In the genomic region with DNA sequence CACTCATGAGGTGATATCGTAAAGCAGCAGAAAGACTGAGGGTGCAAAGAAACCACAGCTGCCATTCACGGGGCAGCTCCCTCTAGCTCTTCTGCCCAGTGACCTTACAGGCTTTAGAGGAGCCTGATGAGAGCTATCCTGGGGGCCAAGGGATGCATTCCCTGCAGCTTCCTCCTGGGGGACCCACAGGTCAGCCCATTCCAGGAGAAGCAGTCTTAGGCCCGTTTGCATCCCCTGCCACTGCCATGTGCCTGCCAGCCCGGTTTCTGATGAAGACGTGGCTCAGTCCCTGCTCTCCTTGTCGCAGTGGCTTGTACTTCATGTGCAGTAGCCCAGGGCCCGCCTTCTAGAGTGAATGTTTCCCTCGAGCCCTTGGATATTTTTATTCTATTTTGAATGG, we compare ENCODE assay signal across 21 cellular contexts. TPM values are rescaled to one million over a fixed set of nuclear protein-coding genes. Genes with fewer than 3 reads are reported as not detected.
A peak's percentile ranks its signal among the peaks of the same experiment; 100 is the strongest.
DNase-seq lines count a peak whose midpoint lies in the region; ATAC-seq, FAIRE-seq and TF ChIP-seq lines count a peak whose summit lies in the region.
"Had no signal": no experiment of that assay in that cellular context is flagged by ENCODE, and none has a peak within 500 bp of the region (broad histone marks: within the 10 kb centered on the region; RNA-seq: fewer than 3 reads in every experiment).

No MANE protein-coding gene starts in this region.

- H3K14ac ChIP-seq in H1 (ENCODE audit: insufficient read length), result no peak overlapping the region

- WGBS in SK-N-SH (ENCODE audit: low lambda C conversion rate), result 87% methylated on average over 5 of the region's 8 CpGs
- 59% methylated on average over 8 of the region's 8 CpGs; no CpG with 5 or more reads in 1 of the 2 experiments for WGBS in H1 (ENCODE audit: extremely low coverage in 1 of 2, insufficient coverage in 1 of 2, insufficient read length in 1 of 2, insufficient replicate concordance in 2 of 2, low coverage in 1 of 2, low lambda C conversion rate in 2 of 2, missing lambda C conversion rate in 1 of 2), 2 experiments

- ATAC-seq in SK-N-SH treated with all-trans-retinoic acid at 6 μM for 48 hours, result no peak
- ATAC-seq in GM19328 (IDR thresholded peaks at IDR 0.05; ENCODE audit: unreplicated experiment), result no peak
- ATAC-seq: activated CD4-positive, alpha-beta T cell treated with anti-CD3 and anti-CD28 coated beads for 36 hours; body of pancreas; gastroesophageal sphincter; stimulated activated naive CD8-positive, alpha-beta T cell treated with anti-CD3 and anti-CD28 coated beads, Interleukin-15, Interleukin-2, amounts not matched to agents 100 U/mL and 50 U/mL, for 24 hours had no signal

- H2AFZ ChIP-seq in SK-N-SH (ENCODE audit: low read depth) (no peak overlapping the region), H1 (ENCODE audit: low read length) (0 out of 2 replicates have a peak overlapping the region, but pooled peaks have one; percentile 30)

- H3K4ac ChIP-seq in H1 (replicated peaks; ENCODE audit: insufficient read length, low read depth, low read length), result no peak overlapping the region

- H3K4me3 ChIP-seq in SK-N-SH (ENCODE audit: low read depth in 2 of 2, low read length in 1 of 2) (no peak overlapping the region), H1 (ENCODE audit: extremely low read depth in 1 of 4, insufficient read depth in 2 of 4, low read depth in 3 of 4, low read length in 4 of 4) (no peak overlapping the region), tibial artery (no peak overlapping the region)
- H3K4me3 ChIP-seq: body of pancreas, gastroesophageal sphincter, MG63, sigmoid colon, SJSA1 had no signal

- no peaks in the 10 kb centered on the region for H3K79me1 ChIP-seq in H1 (ENCODE audit: low read depth, low read length)

- H2BK15ac ChIP-seq in H1 (ENCODE audit: low read length), result no peak overlapping the region

- H3K4me1 ChIP-seq in SK-N-SH (ENCODE audit: control insufficient read depth in 1 of 2, insufficient read depth in 2 of 2, low read depth in 1 of 2, low read length in 1 of 2) (peaks cover 0 to 11% of the 10 kb centered on the region in 2 experiments; a peak in 2 of 4 replicates), H1 (replicated peaks in 1 of 4; ENCODE audit: control insufficient read depth in 3 of 4, insufficient read depth in 4 of 4, low read length in 3 of 4) (peaks cover 3 to 11% (median 6%) of the 10 kb centered on the region in 4 experiments; a peak in 6 of 7 replicates), tibial artery (peaks cover 0 to 14% (median 4%) of the 10 kb centered on the region in 4 donors)

- H3K27me3 ChIP-seq in SK-N-SH (ENCODE audit: insufficient read depth) (no peaks in the 10 kb centered on the region), H1 (replicated peaks in 1 of 4; ENCODE audit: control insufficient read depth in 3 of 4, extremely low read depth in 1 of 4, insufficient read depth in 3 of 4, low read length in 3 of 4) (no peaks in the 10 kb centered on the region), tibial artery (no peaks in the 10 kb centered on the region)
- H3K27me3 ChIP-seq: body of pancreas, gastroesophageal sphincter, MG63, sigmoid colon, SJSA1 had no signal

- H3K9me3 ChIP-seq in SK-N-SH (no peaks in the 10 kb centered on the region), H1 (ENCODE audit: insufficient read depth in 2 of 2, low read depth in 1 of 2, low read length in 1 of 2) (no peaks in the 10 kb centered on the region), tibial artery (no peaks in the 10 kb centered on the region)
- H3K9me3 ChIP-seq: body of pancreas, gastroesophageal sphincter, MG63, sigmoid colon, SJSA1 had no signal

- H3K36me3 ChIP-seq in SK-N-SH (replicated peaks in 1 of 2; ENCODE audit: control insufficient read depth in 1 of 2, insufficient read depth in 2 of 2, low read length in 1 of 2) (no peaks in the 10 kb centered on the region), H1 (ENCODE audit: control insufficient read depth in 2 of 4, insufficient read depth in 4 of 4, low read length in 3 of 4) (no peaks in the 10 kb centered on the region), tibial artery (no peaks in the 10 kb centered on the region)
- H3K36me3 ChIP-seq: gastroesophageal sphincter, MG63, sigmoid colon, SJSA1 had no signal

- H3K79me2 ChIP-seq in SK-N-SH (ENCODE audit: insufficient read depth) (no peaks in the 10 kb centered on the region), H1 (ENCODE audit: control insufficient read depth in 1 of 2, insufficient read depth in 2 of 2, low read length in 2 of 2) (no peaks in the 10 kb centered on the region)

- no peaks in the 10 kb centered on the region for H3K9me2 ChIP-seq in SK-N-SH

- peaks cover 3% of the 10 kb centered on the region for H3K23me2 ChIP-seq in H1 (ENCODE audit: low read depth, low read length)

- H4K20me1 ChIP-seq in SK-N-SH (ENCODE audit: insufficient read depth) (no peaks in the 10 kb centered on the region), H1 (replicated peaks in 1 of 2; ENCODE audit: control insufficient read depth in 1 of 2, insufficient read depth in 2 of 2, low read length in 2 of 2) (peaks cover 0 to 5% of the 10 kb centered on the region in 2 experiments)

- peak; percentile 11; the same call in 1 of the 2 replicates for TF ChIP-seq CTCF in SK-N-SH (IDR thresholded peaks at IDR 0.05)
- TF ChIP-seq CTCF in H1 (IDR thresholded peaks at IDR 0.05; ENCODE audit: control extremely low read depth in 1 of 3, insufficient read depth in 1 of 3, low read depth in 1 of 3, low read length in 3 of 3), result peak; percentile 55 to 75 (median 71)
- TF ChIP-seq CTCF in type B pancreatic cell (conservative IDR thresholded peaks at IDR 0.05), result peak; percentile 28
- TF ChIP-seq CTCF in tibial artery (IDR thresholded peaks at IDR 0.05), result no peak

- H4K5ac ChIP-seq in H1 (ENCODE audit: insufficient read length, low read depth, low read length), result peak overlapping the region; percentile 30

- TF ChIP-seq POLR2A in H1 (IDR thresholded peaks at IDR 0.05; ENCODE audit: control extremely low read depth in 1 of 2, low read depth in 2 of 2, low read length in 2 of 2), result no peak

- peaks cover 29% of the 10 kb centered on the region for H3K4me1 Mint-ChIP-seq in type B pancreatic cell (ENCODE audit: unreplicated experiment)

- H4K91ac ChIP-seq in H1 (replicated peaks; ENCODE audit: insufficient read length, low read length), result no peak overlapping the region

- no peak overlapping the region for H3K23ac ChIP-seq in H1 (ENCODE audit: insufficient read length)

- no peak overlapping the region; the same call in 1 of the 2 replicates for H3K18ac ChIP-seq in H1 (ENCODE audit: extremely low read depth, low read length)

- no peak overlapping the region for H3K27ac Mint-ChIP-seq in type B pancreatic cell
- H3K27ac Mint-ChIP-seq: activated CD4-positive, alpha-beta T cell treated with anti-CD3 and anti-CD28 coated beads for 36 hours; activated naive CD8-positive, alpha-beta T cell treated with anti-CD3 and anti-CD28 coated beads, Interleukin-2, amount 10 ng/mL, durations not matched to agents 7 days and 5 days; immature natural killer cell had no signal

- H4K8ac ChIP-seq in H1 (ENCODE audit: extremely low read depth, insufficient read depth, low read length), result peak overlapping the region; percentile 54

- H3K4me2 ChIP-seq in SK-N-SH, result no peak overlapping the region
- H3K4me2 ChIP-seq in H1 (ENCODE audit: insufficient read depth in 1 of 2, low read depth in 2 of 2, low read length in 2 of 2), result no peak overlapping the region

- no peaks in the 10 kb centered on the region for H3K9me3 Mint-ChIP-seq in type B pancreatic cell
- H3K9me3 Mint-ChIP-seq: activated naive CD8-positive, alpha-beta T cell treated with anti-CD3 and anti-CD28 coated beads, Interleukin-2, amount 10 ng/mL, durations not matched to agents 7 days and 5 days; immature natural killer cell had no signal

- POLR2A ChIA-PET in SK-N-SH (lab: Yijun Ruan, JAX), result no interaction called here
- POLR2A ChIA-PET in H1 (lab: Charles Lee; ENCODE audit: partially characterized antibody), result interaction anchor here (0.6 to 1.3 kb wide), 3 partner anchors 9 to 11 kb away, joined by 3 to 5 read pairs (median 4); no protein-coding TSS in a partner anchor

- no peak overlapping the region for H2BK120ac ChIP-seq in H1 (replicated peaks; ENCODE audit: low read depth, low read length)

- H3F3A ChIP-seq in SK-N-SH (replicated peaks; ENCODE audit: insufficient read depth), result no peaks in the 10 kb centered on the region

- DNase-seq in SK-N-SH (peak; percentile 27), H1 (ENCODE audit: low read depth in 1 of 2, low spot score in 2 of 2) (peak; percentile 64 to 66), type B pancreatic cell (ENCODE audit: extremely low spot score, unreplicated experiment) (no peak), SKM-1 treated with dmso at 0.1 percent for 144 hours (lab: John Stamatoyannopoulos, UW; ENCODE audit: unreplicated experiment) (no peak), tibial artery (no peak)
- DNase-seq: activated CD4-positive, alpha-beta T cell treated with anti-CD3 and anti-CD28 coated beads for 36 hours; activated naive CD8-positive, alpha-beta T cell treated with anti-CD3 and anti-CD28 coated beads, Interleukin-2, amount 10 ng/mL, durations not matched to agents 7 days and 5 days; body of pancreas; immature natural killer cell; MG63; NCI-H187; sigmoid colon; stimulated activated naive CD8-positive, alpha-beta T cell treated with anti-CD3 and anti-CD28 coated beads, Interleukin-15, Interleukin-2, amounts not matched to agents 100 U/mL and 50 U/mL, for 24 hours; T-helper 9 cell; trophoblast cell had no signal

- H3K27ac ChIP-seq in SK-N-SH (ENCODE audit: low read depth in 2 of 2, low read length in 1 of 2) (no peak overlapping the region), H1 (ENCODE audit: low read depth, low read length) (no peak overlapping the region), tibial artery (no peak overlapping the region)
- H3K27ac ChIP-seq: body of pancreas, gastroesophageal sphincter, sigmoid colon, SJSA1 had no signal

- no peak overlapping the region for H2BK20ac ChIP-seq in H1 (ENCODE audit: low read length)

- no peak overlapping the region for H3K56ac ChIP-seq in H1 (replicated peaks; ENCODE audit: insufficient read length, low read depth, low read length)

- H3K27me3 Mint-ChIP-seq in type B pancreatic cell, result peaks cover 5% of the 10 kb centered on the region

- no peak for TF ChIP-seq RAD21 in SK-N-SH (IDR thresholded peaks at IDR 0.05; ENCODE audit: low read length)
- peak; percentile 25; the same call in 1 of the 2 replicates for TF ChIP-seq RAD21 in Ishikawa (IDR thresholded peaks at IDR 0.05; ENCODE audit: low read depth)
- TF ChIP-seq RAD21 in H1 (IDR thresholded peaks at IDR 0.05 in 1 of 2, conservative IDR thresholded peaks at IDR 0.05 in 1 of 2; ENCODE audit: low read depth in 2 of 2, low read length in 2 of 2), result peak; percentile 70 to 81

- H3K36me3 Mint-ChIP-seq in type B pancreatic cell, result no peaks in the 10 kb centered on the region
- H3K36me3 Mint-ChIP-seq: activated naive CD8-positive, alpha-beta T cell treated with anti-CD3 and anti-CD28 coated beads, Interleukin-2, amount 10 ng/mL, durations not matched to agents 7 days and 5 days; immature natural killer cell had no signal

- no peak overlapping the region for H2AK5ac ChIP-seq in H1 (ENCODE audit: low read depth, low read length)

- H2BK12ac ChIP-seq in H1 (ENCODE audit: low read depth, low read length), result no peak overlapping the region

- intact Hi-C loops in tibial artery (cut with DNase I; ENCODE audit: low total_unique reads), result loop anchor here (10.0 kb wide), 1 partner anchor 248 kb away; a partner anchor contains a TSS

- CTCF ChIA-PET in SK-N-SH (lab: Yijun Ruan, JAX) (interaction anchor here (1.2 to 3.1 kb wide), 2 partner anchors 10 to 31 kb away, joined by 3 to 9 read pairs; no protein-coding TSS in a partner anchor), H1 (lab: Charles Lee; ENCODE audit: partially characterized antibody) (interaction anchor here (0.6 to 2.6 kb wide), 28 partner anchors 9 to 455 kb away, joined by 3 to 30 read pairs (median 4); a partner anchor contains a TSS)

- no peak overlapping the region for H3K4me3 Mint-ChIP-seq in type B pancreatic cell
- H3K4me3 Mint-ChIP-seq: activated CD4-positive, alpha-beta T cell treated with anti-CD3 and anti-CD28 coated beads for 36 hours; activated naive CD8-positive, alpha-beta T cell treated with anti-CD3 and anti-CD28 coated beads, Interleukin-2, amount 10 ng/mL, durations not matched to agents 7 days and 5 days; immature natural killer cell had no signal

- no peak overlapping the region for H2BK5ac ChIP-seq in H1 (ENCODE audit: low read depth, low read length)

- H3K9ac ChIP-seq in SK-N-SH (no peak overlapping the region), H1 (replicated peaks in 1 of 4; ENCODE audit: extremely low read depth in 1 of 4, low read depth in 3 of 4, low read length in 3 of 4) (no peak overlapping the region)

- TF ChIP-seq EP300 in SK-N-SH (IDR thresholded peaks at IDR 0.05; ENCODE audit: borderline replicate concordance in 1 of 2, low read depth in 1 of 2, low read length in 1 of 2), result no peak
- TF ChIP-seq EP300 in Ishikawa (IDR thresholded peaks at IDR 0.05; ENCODE audit: borderline replicate concordance), result no peak
- no peak for TF ChIP-seq EP300 in H1 (IDR thresholded peaks at IDR 0.05; ENCODE audit: borderline replicate concordance in 1 of 2, low read depth in 2 of 2, low read length in 2 of 2)

- peak; percentile 58 for FAIRE-seq in H1 (lab: Jason Lieb, UNC)
- FAIRE-seq: GM12891 had no signal

RNA-seq across cellular contexts. Expression of a gene that starts 22.8 kb away (rescaled TPM):
- polyA plus RNA-seq in SK-N-SH (2012; rRNA removed) (148 and 167 TPM in 2 replicates), H1 (2011; rRNA removed) (152 and 251 TPM in 2 replicates)
- polyA plus RNA-seq in SK-N-SH (2012; cell fraction: cytosol; rRNA removed), result 191 and 217 TPM in 2 replicates
- 53.4 and 58.6 TPM in 2 replicates for polyA plus RNA-seq in SK-N-SH (2012; cell fraction: nucleus; rRNA removed)
- total RNA-seq in H1 (2021; fragmentation: NEBNext Ultra II Directional; extraction: Animal tissue kit (Norgen Biotek cat#: 25700)), result 267 and 271 TPM in 2 replicates
- 304 TPM for polyA plus RNA-seq in H1 (2011; cell fraction: cytosol; rRNA removed)
- polyA plus RNA-seq in H1 (2011; cell fraction: nucleus; rRNA removed), result 123 TPM
- polyA plus RNA-seq in H1 (2012, experiment 1 of 2), result 327 to 385 TPM (median 339 TPM) in 4 replicates
- polyA plus RNA-seq in H1 (2012, experiment 2 of 2), result 102 TPM
- 472 TPM for polyA plus RNA-seq in H1 (2013, experiment 1 of 2)
- 490 TPM for polyA plus RNA-seq in H1 (2013, experiment 2 of 2)
- 126 and 191 TPM in 2 replicates for polyA minus RNA-seq in H1 (2011; rRNA and poly(A)+ RNA removed)
- polyA minus RNA-seq in H1 (2011; cell fraction: cytosol; rRNA and poly(A)+ RNA removed), result 69.6 TPM
- polyA minus RNA-seq in H1 (2011; cell fraction: nucleus; rRNA and poly(A)+ RNA removed), result 53.1 TPM
- total RNA-seq in type B pancreatic cell (ENCODE audit: low replicate concordance), result 257 and 264 TPM in 2 replicates

Comparison
In these comparisons a context has a peak if more than half of its experiments do, and no peak if none do; other contexts are left out.
1. DNase-seq: peak in SK-N-SH (single experiment) and H1 (2 of 2); none in type B pancreatic cell (single experiment), SKM-1 treated with dmso at 0.1 percent for 144 hours (single experiment) and tibial artery (0 of 2).
2. CTCF ChIP-seq: peak in SK-N-SH (single experiment), H1 (3 of 3) and type B pancreatic cell (single experiment); none in tibial artery (0 of 2).